In the genomic region with DNA sequence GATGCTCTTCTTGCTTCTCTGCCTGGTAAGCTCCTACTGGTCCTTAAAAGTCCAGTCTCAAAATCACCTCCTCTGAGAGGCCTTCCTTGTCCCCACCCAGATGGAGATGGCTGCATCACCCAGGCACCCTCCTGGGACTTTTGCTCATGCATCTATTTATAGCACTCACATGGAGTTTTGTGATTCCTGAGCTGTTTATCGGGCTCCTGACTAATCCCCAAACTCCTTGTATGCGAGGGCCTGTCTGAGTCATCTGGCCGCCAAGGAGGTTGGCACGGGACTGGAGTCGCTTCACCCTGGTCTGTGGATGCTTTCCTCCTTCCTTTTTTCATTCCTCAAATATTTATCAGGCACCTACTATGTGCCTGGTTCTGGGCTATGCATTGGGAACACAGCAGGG, we compare ENCODE assay signal across 7 cellular contexts. TPM values are rescaled to one million over a fixed set of nuclear protein-coding genes. Genes with fewer than 3 reads are reported as not detected.
DNase-seq lines count a peak whose midpoint lies in the region; ATAC-seq and TF ChIP-seq lines count a peak whose summit lies in the region.

No MANE protein-coding gene starts in this region.

- no peaks in the 10 kb centered on the region for H3K27me3 ChIP-seq in BE2C

- POLR2A ChIA-PET in RWPE1 (lab: Yijun Ruan, JAX; ENCODE audit: low non-redundant PET): no interaction called here

- no peaks in the 10 kb centered on the region for H3K9me3 ChIP-seq in BE2C

- TF ChIP-seq CTCF in RWPE1 (conservative IDR thresholded peaks at IDR 0.05; ENCODE audit: low read depth): no peak
- TF ChIP-seq CTCF in fibroblast of the aortic adventitia (IDR thresholded peaks at IDR 0.05; ENCODE audit: insufficient read depth, low read length): no peak
- no peak for TF ChIP-seq CTCF in BE2C (IDR thresholded peaks at IDR 0.05; ENCODE audit: low read depth, low read length)

- ATAC-seq in HG02840 (IDR thresholded peaks at IDR 0.05; ENCODE audit: low FRiP score, unreplicated experiment): no peak

- H3K36me3 ChIP-seq in BE2C: no peaks in the 10 kb centered on the region

- CTCF ChIA-PET in RWPE1 (lab: Yijun Ruan, JAX): interaction anchor here (0.6 to 0.7 kb wide), 2 partner anchors 9 to 42 kb away, joined by 3 read pairs; no protein-coding TSS in a partner anchor

- H3K4me1 ChIP-seq in BE2C: no peaks in the 10 kb centered on the region

- H3K4me3 ChIP-seq in fibroblast of the aortic adventitia (ENCODE audit: low read depth, low read length) (no peak overlapping the region), skeletal muscle cell (ENCODE audit: low read depth, low read length) (no peak overlapping the region), BE2C (ENCODE audit: low read depth, low read length) (no peak overlapping the region)

- DNase-seq in EL (peak; percentile 99), RWPE1 (ENCODE audit: low spot score) (peak; percentile 87), fibroblast of the aortic adventitia (ENCODE audit: low read depth) (peak; percentile 98), skeletal muscle cell (ENCODE audit: low read depth) (peak; percentile 83), iPS-NIHi11 (ENCODE audit: low spot score) (no peak), BE2C (no peak)

- H3K27ac ChIP-seq in RWPE1: peak overlapping the region; percentile 49

RNA-seq across cellular contexts. Expression of gene MAP2K3, which starts 2.3 kb away (rescaled TPM):
- 22.9 and 24.5 TPM in 2 replicates for total RNA-seq in fibroblast of the aortic adventitia (ENCODE audit: low replicate concordance)
- polyA plus RNA-seq in BE2C (2012; ENCODE audit: insufficient read depth, insufficient read length, low read depth): 15.8 TPM

RNA-seq across cellular contexts. Expression of gene NATD1, which starts 29.0 kb away (rescaled TPM):
- total RNA-seq in fibroblast of the aortic adventitia (ENCODE audit: low replicate concordance): 3.1 and 4.4 TPM in 2 replicates
- 0.59 TPM for polyA plus RNA-seq in BE2C (2012; ENCODE audit: insufficient read depth, insufficient read length, low read depth)

Comparison
In these comparisons a context has a peak if more than half of its experiments do, and no peak if none do; other contexts are left out.
1. DNase-seq: peak in EL (single experiment), RWPE1 (single experiment), fibroblast of the aortic adventitia (single experiment) and skeletal muscle cell (single experiment); none in iPS-NIHi11 (single experiment) and BE2C (single experiment).